Comparison of ENCODE assay signal across 7 cellular contexts in the genomic region with DNA sequence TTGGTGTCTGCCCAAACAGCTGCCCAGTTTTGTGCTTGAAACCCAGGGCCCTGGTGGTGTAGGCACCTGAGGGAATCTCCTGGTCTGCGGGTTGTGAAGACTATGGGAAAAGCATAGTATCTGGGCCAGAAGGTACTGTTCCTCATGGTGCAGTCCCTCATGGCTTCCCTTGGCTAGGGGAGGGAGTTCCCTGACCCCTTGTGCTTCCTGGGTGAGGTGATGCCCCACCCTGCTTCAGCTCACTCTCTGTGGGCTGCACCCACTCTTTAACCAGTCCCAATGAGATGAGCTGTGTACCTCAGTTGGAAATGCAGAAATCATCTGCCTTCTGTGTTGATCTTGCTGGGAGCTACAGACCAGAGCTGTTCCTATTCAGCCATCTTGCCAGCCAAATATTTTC.
DNase-seq lines count a peak whose midpoint lies in the region; ATAC-seq and TF ChIP-seq lines count a peak whose summit lies in the region.
"Not testable (repeated sequence)": the region's sequence is repeated elsewhere in the genome, so short reads cannot be mapped to it uniquely, and the experiment has no call there.

No MANE protein-coding gene starts in this region.

- peak overlapping the region in 1 of 2 experiments; percentile 24 for H3K4ac ChIP-seq in mesenchymal stem cell (ENCODE audit: low read depth in 1 of 2, low read length in 2 of 2)

- WGBS in mesenchymal stem cell = no CpG with 5 or more reads among the region's 1 CpG
- WGBS in smooth muscle cell (ENCODE audit: low lambda C conversion rate) = 100% methylated on average over 1 of the region's 1 CpG

- peak overlapping the region; percentile 74 for H4K8ac ChIP-seq in mesenchymal stem cell (ENCODE audit: low read length)

- not testable (repeated sequence) for H3K27ac Mint-ChIP-seq in T-helper 2 cell treated with Interferon-gamma antibody and Interleukin-4, amounts not matched to agents 5 μg/mL and 100 μg/mL, for 36 hours
- peak overlapping the region; percentile 78 for H3K27ac Mint-ChIP-seq in activated T-helper 1 cell treated with anti-CD3 and anti-CD28 coated beads, Interleukin-12 subunit alpha, Interleukin-12 subunit beta, Interleukin-2, Interleukin-4 antibody, amounts not matched to agents 30 ng/mL and 10 ng/mL and 1 ng/mL, durations not matched to agents 14 hours and 24 hours and 36 hours
- peak overlapping the region; percentile 68 for H3K27ac Mint-ChIP-seq in activated naive CD8-positive, alpha-beta T cell treated with anti-CD3 and anti-CD28 coated beads, Interleukin-2, amount 10 ng/mL, durations not matched to agents 7 days and 5 days

- H3K4me2 ChIP-seq in mesenchymal stem cell (ENCODE audit: low read length, poor library complexity, severe bottlenecking) = not testable (repeated sequence)
- peak overlapping the region; percentile 8 for H3K4me2 ChIP-seq in smooth muscle cell

- DNase-seq in COLO668 (lab: John Stamatoyannopoulos, UW; ENCODE audit: unreplicated experiment) = peak; percentile 2
- DNase-seq in NCI-H748 (lab: John Stamatoyannopoulos, UW; ENCODE audit: unreplicated experiment) = peak; percentile 71
- DNase-seq in T-helper 2 cell treated with Interferon-gamma antibody and Interleukin-4, amounts not matched to agents 5 μg/mL and 100 μg/mL, for 36 hours (ENCODE audit: low spot score) = peak; percentile 28
- not testable (repeated sequence) for DNase-seq in activated T-helper 1 cell treated with anti-CD3 and anti-CD28 coated beads, Interleukin-12 subunit alpha, Interleukin-12 subunit beta, Interleukin-2, Interleukin-4 antibody, amounts not matched to agents 30 ng/mL and 10 ng/mL and 1 ng/mL, durations not matched to agents 14 hours and 24 hours and 36 hours (ENCODE audit: low spot score); activated naive CD8-positive, alpha-beta T cell treated with anti-CD3 and anti-CD28 coated beads, Interleukin-2, amount 10 ng/mL, durations not matched to agents 7 days and 5 days; mesenchymal stem cell; smooth muscle cell (lab: John Stamatoyannopoulos, UW; ENCODE audit: unreplicated experiment)

- intact Hi-C loops in activated T-helper 1 cell treated with anti-CD3 and anti-CD28 coated beads, Interleukin-12 subunit alpha, Interleukin-12 subunit beta, Interleukin-2, Interleukin-4 antibody, amounts not matched to agents 30 ng/mL and 10 ng/mL and 1 ng/mL, durations not matched to agents 14 hours and 24 hours and 36 hours (cut with micrococcal nuclease) = loop anchor here (2.0 kb wide), 1 partner anchor 64 kb away; no protein-coding TSS in a partner anchor

- not testable (repeated sequence) for H2BK15ac ChIP-seq in mesenchymal stem cell (ENCODE audit: low read depth, poor library complexity, severe bottlenecking)

- H3K79me2 ChIP-seq in smooth muscle cell (ENCODE audit: low read depth) = not testable (repeated sequence)

- H3K9me3 ChIP-seq in mesenchymal stem cell (ENCODE audit: control insufficient read depth, low read length); smooth muscle cell (replicated peaks; ENCODE audit: low read depth): not testable (repeated sequence)

- H2BK120ac ChIP-seq in mesenchymal stem cell (ENCODE audit: low read depth, low read length) = not testable (repeated sequence)

- peaks cover 36% of the 10 kb centered on the region for H3K4me1 Mint-ChIP-seq in T-helper 2 cell treated with Interferon-gamma antibody and Interleukin-4, amounts not matched to agents 5 μg/mL and 100 μg/mL, for 36 hours (ENCODE audit: low read depth)
- H3K4me1 Mint-ChIP-seq in activated T-helper 1 cell treated with anti-CD3 and anti-CD28 coated beads, Interleukin-12 subunit alpha, Interleukin-12 subunit beta, Interleukin-2, Interleukin-4 antibody, amounts not matched to agents 30 ng/mL and 10 ng/mL and 1 ng/mL, durations not matched to agents 14 hours and 24 hours and 36 hours (ENCODE audit: low read depth) = peaks cover 49% of the 10 kb centered on the region
- peaks cover 27% of the 10 kb centered on the region for H3K4me1 Mint-ChIP-seq in activated naive CD8-positive, alpha-beta T cell treated with anti-CD3 and anti-CD28 coated beads, Interleukin-2, amount 10 ng/mL, durations not matched to agents 7 days and 5 days

- TF ChIP-seq CTCF in smooth muscle cell (IDR thresholded peaks at IDR 0.05; ENCODE audit: borderline replicate concordance, insufficient read depth, poor library complexity, severe bottlenecking) = not testable (repeated sequence)

- peaks cover 28% of the 10 kb centered on the region for H3K36me3 Mint-ChIP-seq in T-helper 2 cell treated with Interferon-gamma antibody and Interleukin-4, amounts not matched to agents 5 μg/mL and 100 μg/mL, for 36 hours (ENCODE audit: low read depth)
- H3K36me3 Mint-ChIP-seq in activated T-helper 1 cell treated with anti-CD3 and anti-CD28 coated beads, Interleukin-12 subunit alpha, Interleukin-12 subunit beta, Interleukin-2, Interleukin-4 antibody, amounts not matched to agents 30 ng/mL and 10 ng/mL and 1 ng/mL, durations not matched to agents 14 hours and 24 hours and 36 hours (ENCODE audit: low read depth) = peaks cover 24% of the 10 kb centered on the region
- H3K36me3 Mint-ChIP-seq in activated naive CD8-positive, alpha-beta T cell treated with anti-CD3 and anti-CD28 coated beads, Interleukin-2, amount 10 ng/mL, durations not matched to agents 7 days and 5 days = peaks cover 22% of the 10 kb centered on the region

- not testable (repeated sequence) for H3K23ac ChIP-seq in mesenchymal stem cell (ENCODE audit: low read length in 2 of 2)

- not testable (repeated sequence) for H3K27ac ChIP-seq in mesenchymal stem cell (ENCODE audit: low read length, poor library complexity, severe bottlenecking); smooth muscle cell (ENCODE audit: low read depth)

- H3K27me3 Mint-ChIP-seq in T-helper 2 cell treated with Interferon-gamma antibody and Interleukin-4, amounts not matched to agents 5 μg/mL and 100 μg/mL, for 36 hours (ENCODE audit: low read depth); activated T-helper 1 cell treated with anti-CD3 and anti-CD28 coated beads, Interleukin-12 subunit alpha, Interleukin-12 subunit beta, Interleukin-2, Interleukin-4 antibody, amounts not matched to agents 30 ng/mL and 10 ng/mL and 1 ng/mL, durations not matched to agents 14 hours and 24 hours and 36 hours (ENCODE audit: insufficient read depth); activated naive CD8-positive, alpha-beta T cell treated with anti-CD3 and anti-CD28 coated beads, Interleukin-2, amount 10 ng/mL, durations not matched to agents 7 days and 5 days: not testable (repeated sequence)

- H4K20me1 ChIP-seq in smooth muscle cell (ENCODE audit: low read depth) = not testable (repeated sequence)

- not testable (repeated sequence) for H3K36me3 ChIP-seq in mesenchymal stem cell (ENCODE audit: control insufficient read depth in 1 of 2, insufficient read depth in 2 of 2, low read depth in 1 of 2, low read length in 2 of 2); smooth muscle cell (ENCODE audit: low read depth)

- not testable (repeated sequence) for H3K79me1 ChIP-seq in mesenchymal stem cell (replicated peaks; ENCODE audit: low read length, poor library complexity, severe bottlenecking)

- H3K18ac ChIP-seq in mesenchymal stem cell (ENCODE audit: low read depth in 1 of 2, low read length in 2 of 2) = peak overlapping the region; percentile 5 to 87

- not testable (repeated sequence) for H2AFZ ChIP-seq in mesenchymal stem cell (ENCODE audit: low read depth, low read length)
- peak overlapping the region; percentile 59 for H2AFZ ChIP-seq in smooth muscle cell (ENCODE audit: low read depth)

- not testable (repeated sequence) for H3K4me3 ChIP-seq in mesenchymal stem cell (ENCODE audit: insufficient read depth in 1 of 2, low read depth in 1 of 2, low read length in 2 of 2); smooth muscle cell

- POLR2A ChIA-PET in activated naive CD8-positive, alpha-beta T cell treated with anti-CD3 and anti-CD28 coated beads, Interleukin-2, amount 10 ng/mL, durations not matched to agents 7 days and 5 days (lab: Charles Lee) = interaction anchor here (1.1 kb wide), 1 partner anchor 76 kb away, joined by 4 read pairs; a partner anchor contains a TSS

- H3K9ac ChIP-seq in mesenchymal stem cell (ENCODE audit: low read length); smooth muscle cell (ENCODE audit: low read depth): not testable (repeated sequence)

- peak overlapping the region; percentile 15 for H4K91ac ChIP-seq in mesenchymal stem cell (ENCODE audit: low read length)

- not testable (repeated sequence) for H3K14ac ChIP-seq in mesenchymal stem cell (ENCODE audit: low read length in 2 of 2)

- not testable (repeated sequence) for H2BK12ac ChIP-seq in mesenchymal stem cell (ENCODE audit: low read length in 2 of 2)

- H3F3A ChIP-seq in smooth muscle cell (ENCODE audit: low read depth) = not testable (repeated sequence)

- H3K4me1 ChIP-seq in mesenchymal stem cell (ENCODE audit: control insufficient read depth, insufficient read depth, low read depth, low read length) (peaks cover 12% of the 10 kb centered on the region), smooth muscle cell (ENCODE audit: low read depth) (peaks cover 11% of the 10 kb centered on the region)

- H3K9me3 Mint-ChIP-seq in T-helper 2 cell treated with Interferon-gamma antibody and Interleukin-4, amounts not matched to agents 5 μg/mL and 100 μg/mL, for 36 hours = peaks cover 26% of the 10 kb centered on the region
- H3K9me3 Mint-ChIP-seq in activated T-helper 1 cell treated with anti-CD3 and anti-CD28 coated beads, Interleukin-12 subunit alpha, Interleukin-12 subunit beta, Interleukin-2, Interleukin-4 antibody, amounts not matched to agents 30 ng/mL and 10 ng/mL and 1 ng/mL, durations not matched to agents 14 hours and 24 hours and 36 hours = peaks cover 25% of the 10 kb centered on the region
- peaks cover 22% of the 10 kb centered on the region for H3K9me3 Mint-ChIP-seq in activated naive CD8-positive, alpha-beta T cell treated with anti-CD3 and anti-CD28 coated beads, Interleukin-2, amount 10 ng/mL, durations not matched to agents 7 days and 5 days

- not testable (repeated sequence) for ATAC-seq in activated naive CD8-positive, alpha-beta T cell treated with anti-CD3 and anti-CD28 coated beads, Interleukin-2, amount 10 ng/mL, durations not matched to agents 7 days and 5 days (ENCODE audit: low read depth)

- H3K4me3 Mint-ChIP-seq in T-helper 2 cell treated with Interferon-gamma antibody and Interleukin-4, amounts not matched to agents 5 μg/mL and 100 μg/mL, for 36 hours = peak overlapping the region; percentile 17
- H3K4me3 Mint-ChIP-seq in activated T-helper 1 cell treated with anti-CD3 and anti-CD28 coated beads, Interleukin-12 subunit alpha, Interleukin-12 subunit beta, Interleukin-2, Interleukin-4 antibody, amounts not matched to agents 30 ng/mL and 10 ng/mL and 1 ng/mL, durations not matched to agents 14 hours and 24 hours and 36 hours = peak overlapping the region; percentile 49
- not testable (repeated sequence) for H3K4me3 Mint-ChIP-seq in activated naive CD8-positive, alpha-beta T cell treated with anti-CD3 and anti-CD28 coated beads, Interleukin-2, amount 10 ng/mL, durations not matched to agents 7 days and 5 days

- H3K27me3 ChIP-seq in mesenchymal stem cell (ENCODE audit: control insufficient read depth in 1 of 2, insufficient read depth in 1 of 2, low read length in 2 of 2); smooth muscle cell (ENCODE audit: low read depth): not testable (repeated sequence)

- H2AK5ac ChIP-seq in mesenchymal stem cell (ENCODE audit: low read length, severe bottlenecking) = not testable (repeated sequence)

- not testable (repeated sequence) for H2BK5ac ChIP-seq in mesenchymal stem cell (ENCODE audit: low read depth, low read length, poor library complexity, severe bottlenecking)
